23 cellular contexts compared by ENCODE assay signal in the genomic region with DNA sequence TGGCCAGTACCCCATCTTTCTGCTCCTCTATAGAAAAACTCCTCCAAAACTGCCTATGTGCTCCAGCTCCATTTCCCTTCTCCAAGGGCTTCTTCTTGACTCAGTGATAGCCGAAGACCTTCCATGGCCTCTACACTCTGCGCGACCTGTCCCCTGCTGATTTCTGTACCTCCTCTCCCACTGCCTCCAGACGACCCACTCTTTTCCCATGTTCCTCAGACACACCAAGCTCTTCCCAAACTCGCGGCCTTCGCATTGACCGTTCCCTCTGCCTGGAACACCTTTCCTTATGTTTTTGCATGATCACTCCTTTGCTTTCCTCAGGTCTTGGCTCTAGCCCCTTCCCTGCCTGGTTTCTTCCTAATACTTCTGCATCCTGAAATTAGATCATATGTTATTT.
"Had no signal": no experiment of that assay in that cellular context is flagged by ENCODE, and none has a peak within 500 bp of the region (broad histone marks: within the 10 kb centered on the region; RNA-seq: fewer than 3 reads in every experiment).

No MANE protein-coding gene starts in this region.

- H3K27me3 ChIP-seq: right lobe of liver had no signal

- DNase-seq: dorsolateral prefrontal cortex; effector CD8-positive, alpha-beta T cell; foreskin keratinocyte; heart left ventricle; left cardiac atrium; left lung; mesendoderm; midbrain; naive thymus-derived CD4-positive, alpha-beta T cell; right lobe of liver; stimulated activated CD4-positive, alpha-beta T cell treated with anti-CD3 and anti-CD28 coated beads, Interleukin-15, amount 100 ng/mL, for 24 hours; stimulated activated CD4-positive, alpha-beta T cell treated with anti-CD3 and anti-CD28 coated beads, Interleukin-2, amount 100 ng/mL, for 48 hours; stimulated activated naive B cell treated with anti-CD40 and anti-IgM and Interleukin-4, amounts not matched to agents 10 μg/mL and 1 μg/mL and 100 μg/mL, for 72 hours; upper lobe of right lung had no signal

- H3K4me3 Mint-ChIP-seq: stimulated activated naive B cell treated with anti-CD40 and anti-IgM and Interleukin-4, amounts not matched to agents 10 μg/mL and 1 μg/mL and 100 μg/mL, for 72 hours; stimulated activated naive CD8-positive, alpha-beta T cell treated with anti-CD3 and anti-CD28 coated beads, Interleukin-15, Interleukin-2, amounts not matched to agents 100 ng/mL and 50 ng/mL, for 24 hours had no signal

- H3K27ac ChIP-seq: dorsolateral prefrontal cortex, esophagus muscularis mucosa, foreskin keratinocyte, gastroesophageal sphincter, heart left ventricle, hepatocyte, left lung, neutrophil, parathyroid adenoma, right lobe of liver, thoracic aorta, tibial nerve, upper lobe of right lung had no signal

- H3K27ac Mint-ChIP-seq: naive thymus-derived CD4-positive, alpha-beta T cell; progenitor cell of endocrine pancreas; stimulated activated naive B cell treated with anti-CD40 and anti-IgM and Interleukin-4, amounts not matched to agents 10 μg/mL and 1 μg/mL and 100 μg/mL, for 72 hours; stimulated activated naive CD8-positive, alpha-beta T cell treated with anti-CD3 and anti-CD28 coated beads, Interleukin-15, Interleukin-2, amounts not matched to agents 100 ng/mL and 50 ng/mL, for 24 hours had no signal

- H3K36me3 Mint-ChIP-seq: stimulated activated naive B cell treated with anti-CD40 and anti-IgM and Interleukin-4, amounts not matched to agents 10 μg/mL and 1 μg/mL and 100 μg/mL, for 72 hours had no signal

- H3K36me3 ChIP-seq: esophagus muscularis mucosa, gastroesophageal sphincter, heart left ventricle, left lung, neutrophil, right lobe of liver, thoracic aorta, tibial nerve, upper lobe of right lung had no signal

- H3K9ac ChIP-seq: parathyroid adenoma had no signal

- H3K4me3 ChIP-seq: dorsolateral prefrontal cortex, esophagus muscularis mucosa, gastroesophageal sphincter, heart left ventricle, hepatocyte, left lung, right lobe of liver, thoracic aorta, tibial nerve, upper lobe of right lung had no signal

- H3K9me3 Mint-ChIP-seq: naive thymus-derived CD4-positive, alpha-beta T cell; stimulated activated naive B cell treated with anti-CD40 and anti-IgM and Interleukin-4, amounts not matched to agents 10 μg/mL and 1 μg/mL and 100 μg/mL, for 72 hours; stimulated activated naive CD8-positive, alpha-beta T cell treated with anti-CD3 and anti-CD28 coated beads, Interleukin-15, Interleukin-2, amounts not matched to agents 100 ng/mL and 50 ng/mL, for 24 hours had no signal

- H3K9me3 ChIP-seq: esophagus muscularis mucosa, gastroesophageal sphincter, heart left ventricle, left lung, neutrophil, right lobe of liver, thoracic aorta, tibial nerve, upper lobe of right lung had no signal

- H3K4me1 ChIP-seq: foreskin keratinocyte, parathyroid adenoma, right lobe of liver, upper lobe of right lung had no signal

- ATAC-seq: foreskin keratinocyte; gastroesophageal sphincter; heart left ventricle; left cardiac atrium; left lung; naive thymus-derived CD4-positive, alpha-beta T cell; right lobe of liver; stimulated activated naive B cell treated with anti-CD40 and anti-IgM and Interleukin-4, amounts not matched to agents 10 μg/mL and 1 μg/mL and 100 μg/mL, for 72 hours; upper lobe of right lung had no signal
